ENCODE assay signal across 8 cellular contexts in the genomic region with DNA sequence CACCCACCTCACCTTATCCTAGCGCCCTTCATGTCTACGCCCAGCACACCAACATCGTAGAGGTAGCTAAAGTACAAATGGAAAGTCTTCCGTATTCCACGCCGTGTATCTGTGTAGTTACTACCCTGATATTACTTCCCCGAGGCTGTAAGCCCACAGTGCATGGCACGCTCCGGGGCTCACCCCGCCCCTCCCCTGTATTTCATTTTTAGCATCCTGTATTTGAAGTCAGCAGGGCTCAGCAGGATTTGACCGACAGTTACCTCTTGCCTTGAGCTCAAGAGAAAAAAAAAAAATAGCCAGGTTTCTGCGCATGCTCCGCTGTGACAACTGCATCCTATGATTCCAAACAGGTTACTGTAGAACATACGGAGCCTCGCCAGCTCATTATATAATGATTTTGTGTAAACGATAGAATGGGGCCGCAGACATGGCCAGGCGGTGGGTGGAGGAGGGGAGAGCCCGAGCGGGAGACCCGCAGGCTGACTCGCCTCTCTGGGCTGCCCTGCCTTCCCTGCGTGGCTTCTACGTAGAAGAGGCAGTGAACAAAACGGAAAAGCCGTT. TPM values are rescaled to one million over a fixed set of nuclear protein-coding genes. Genes with fewer than 3 reads are reported as not detected.
DNase-seq lines count a peak whose midpoint lies in the region; ATAC-seq and TF ChIP-seq lines count a peak whose summit lies in the region.

No MANE protein-coding gene starts in this region.

- peak overlapping the region; percentile 75 to 80 for H3K27ac ChIP-seq in left lung

- DNase-seq in C1 segment of cervical spinal cord (lab: John Stamatoyannopoulos, UW) (peak in 12 of 14 donors; percentile 25 to 95 (median 66)), NCI-H2107 treated with DMSO at 0.1 percent for 48 hours (lab: John Stamatoyannopoulos, UW; ENCODE audit: unreplicated experiment) (peak; percentile 93), dermis microvascular lymphatic vessel endothelial cell (ENCODE audit: low read depth in 2 of 2) (peak; percentile 86 to 88), left lung (peak in 1 of 2 donors; percentile 61)
- peak; percentile 75 for DNase-seq in activated CD4-positive, alpha-beta T cell treated with anti-CD3 and anti-CD28 coated beads, Interleukin-2, amount 50 U/mL, for 1 hour
- DNase-seq in stimulated activated CD4-positive, alpha-beta T cell treated with anti-CD3 and anti-CD28 coated beads, Interleukin-2, amount 100 ng/mL, for 24 hours: peak; percentile 51 to 58

- intact Hi-C loops in left lung (cut with DNase I): no loop called here

- peaks cover 0 to 7% of the 10 kb centered on the region in 2 donors for H3K9me3 ChIP-seq in left lung

- peaks cover 4 to 21% of the 10 kb centered on the region in 2 donors for H3K27me3 ChIP-seq in left lung

- peak; percentile 49 for ATAC-seq in GM21390 (IDR thresholded peaks at IDR 0.05; ENCODE audit: unreplicated experiment)
- peak; percentile 75 for ATAC-seq in left lung
- ATAC-seq in GM21786 (IDR thresholded peaks at IDR 0.05; ENCODE audit: unreplicated experiment): no peak

- H3K4me3 ChIP-seq in left lung: peak overlapping the region; percentile 44 to 64

- no peaks in the 10 kb centered on the region for H3K36me3 ChIP-seq in left lung

- no peak for TF ChIP-seq CTCF in left lung (IDR thresholded peaks at IDR 0.05)

- peaks cover 5 to 48% of the 10 kb centered on the region in 2 donors for H3K4me1 ChIP-seq in left lung

RNA-seq across cellular contexts. Expression of gene ABCG1, which starts 1.3 kb away (rescaled TPM):
- total RNA-seq in dermis microvascular lymphatic vessel endothelial cell (62.9 and 141 TPM in 2 replicates), left lung (10 to 100 TPM; 40.6 to 53.8 TPM)
